ENCODE assay signal across 15 cellular contexts in the genomic region with DNA sequence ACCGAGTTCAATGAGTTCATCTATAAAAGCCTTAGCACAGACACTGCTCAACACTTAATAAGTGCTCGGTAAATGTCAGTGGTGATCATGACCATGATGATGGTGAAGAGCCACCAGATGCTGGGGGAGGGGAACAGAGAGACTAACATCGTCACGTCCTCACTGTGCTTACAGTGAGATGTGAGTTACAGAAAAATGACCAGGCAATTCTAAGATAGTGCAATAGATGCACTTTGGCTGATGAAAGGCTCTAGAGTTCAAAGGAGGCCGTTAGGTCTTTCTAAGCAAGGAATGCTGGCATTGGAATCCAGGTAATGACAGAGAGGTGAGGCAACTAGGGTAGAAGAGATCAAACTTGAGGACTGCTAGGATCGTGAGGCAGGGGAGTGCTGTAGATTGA. TPM values are rescaled to one million over a fixed set of nuclear protein-coding genes. Genes with fewer than 3 reads are reported as not detected.
A peak's percentile ranks its signal among the peaks of the same experiment; 100 is the strongest.
DNase-seq lines count a peak whose midpoint lies in the region; ATAC-seq and TF ChIP-seq lines count a peak whose summit lies in the region.
"Had no signal": no experiment of that assay in that cellular context is flagged by ENCODE, and none has a peak within 500 bp of the region (broad histone marks: within the 10 kb centered on the region; RNA-seq: fewer than 3 reads in every experiment).

No MANE protein-coding gene starts in this region.

- no peaks in the 10 kb centered on the region for H3K27me3 Mint-ChIP-seq in T-helper 17 cell
- H3K27me3 Mint-ChIP-seq in endodermal cell (ENCODE audit: insufficient read depth), result no peaks in the 10 kb centered on the region
- no peaks in the 10 kb centered on the region for H3K27me3 Mint-ChIP-seq in mesothelial cell of epicardium (ENCODE audit: low read depth)

- TF ChIP-seq CTCF in endodermal cell (conservative IDR thresholded peaks at IDR 0.05) (no peak), mesothelial cell of epicardium (IDR thresholded peaks at IDR 0.05; ENCODE audit: unreplicated experiment) (no peak), testis (IDR thresholded peaks at IDR 0.05) (no peak), prostate gland (IDR thresholded peaks at IDR 0.05) (no peak)

- peaks cover 6% of the 10 kb centered on the region for H3K4me1 ChIP-seq in endodermal cell (ENCODE audit: control insufficient read depth, insufficient read depth, low read length)
- peaks cover 22% of the 10 kb centered on the region for H3K4me1 ChIP-seq in testis
- H3K4me1 ChIP-seq in prostate gland (replicated peaks), result no peaks in the 10 kb centered on the region

- no peak overlapping the region for H3K4me3 Mint-ChIP-seq in T-helper 17 cell
- H3K4me3 Mint-ChIP-seq in endodermal cell, result no peak overlapping the region
- H3K4me3 Mint-ChIP-seq in mesothelial cell of epicardium, result no peak overlapping the region
- H3K4me3 Mint-ChIP-seq: CD14-positive monocyte; CD8-positive, alpha-beta T cell had no signal

- H3K9me3 ChIP-seq in T-helper 17 cell (ENCODE audit: control insufficient read depth, low read length, poor library complexity, severe bottlenecking) (no peaks in the 10 kb centered on the region), endodermal cell (ENCODE audit: control insufficient read depth, low read length) (no peaks in the 10 kb centered on the region), testis (no peaks in the 10 kb centered on the region), prostate gland (no peaks in the 10 kb centered on the region)

- H3K27ac ChIP-seq in endodermal cell (ENCODE audit: low read depth, low read length), result no peak overlapping the region
- peak overlapping the region; percentile 5 to 64 for H3K27ac ChIP-seq in testis
- H3K27ac ChIP-seq in prostate gland, result no peak overlapping the region
- H3K27ac ChIP-seq: GM23248 had no signal

- no peak for ATAC-seq in T-helper 17 cell
- ATAC-seq: CD8-positive, alpha-beta T cell had no signal

- WGBS in endodermal cell (ENCODE audit: insufficient coverage in 1 of 2, insufficient read length in 1 of 2), 2 experiments, result 90 to 95% methylated on average over 5 to 6 of the region's 6 CpGs
- WGBS in testis, 2 donors, result 62 to 79% methylated on average over 6 of the region's 6 CpGs
- 84% methylated on average over 6 of the region's 6 CpGs for WGBS in prostate gland

- intact Hi-C loops in testis (cut with DNase I; ENCODE audit: low total_unique reads), result no loop called here
- intact Hi-C loops in prostate gland (cut with DNase I), result no loop called here

- no peaks in the 10 kb centered on the region for H3K36me3 Mint-ChIP-seq in T-helper 17 cell (ENCODE audit: low read depth)
- H3K36me3 Mint-ChIP-seq in endodermal cell (ENCODE audit: low read depth), result peaks cover 2% of the 10 kb centered on the region
- peaks cover 2% of the 10 kb centered on the region for H3K36me3 Mint-ChIP-seq in mesothelial cell of epicardium

- no peak overlapping the region for H3K4me3 ChIP-seq in endodermal cell (ENCODE audit: low read length)
- no peak overlapping the region for H3K4me3 ChIP-seq in testis
- no peak overlapping the region for H3K4me3 ChIP-seq in prostate gland
- H3K4me3 ChIP-seq: GM23248 had no signal

- H3K36me3 ChIP-seq in endodermal cell (ENCODE audit: control insufficient read depth, insufficient read depth, low read length), result no peaks in the 10 kb centered on the region
- H3K36me3 ChIP-seq in testis (ENCODE audit: low read depth, missing control alignments), result no peaks in the 10 kb centered on the region
- H3K36me3 ChIP-seq in prostate gland, result no peaks in the 10 kb centered on the region

- DNase-seq in T-helper 17 cell (no peak), endodermal cell (no peak), mesothelial cell of epicardium (ENCODE audit: low spot score in 2 of 2, unreplicated experiment in 2 of 2) (no peak), testis (no peak), NCI-H1092 treated with DMSO at 0.1 percent for 48 hours (lab: John Stamatoyannopoulos, UW) (no peak), mesenteric fat pad (ENCODE audit: low spot score) (no peak), prostate gland (ENCODE audit: low spot score) (no peak)
- DNase-seq: CD8-positive, alpha-beta T cell; COR-L47; DND-41; GF-D8; GM23248; H7; IMR-90 had no signal

- H3K27me3 ChIP-seq in endodermal cell (ENCODE audit: control insufficient read depth, insufficient read depth, low read length, poor library complexity, severe bottlenecking), result no peaks in the 10 kb centered on the region
- H3K27me3 ChIP-seq in testis, result no peaks in the 10 kb centered on the region
- H3K27me3 ChIP-seq in prostate gland (replicated peaks; ENCODE audit: insufficient read depth), result no peaks in the 10 kb centered on the region

- H3K4me1 Mint-ChIP-seq in T-helper 17 cell (peaks cover 19% of the 10 kb centered on the region), endodermal cell (peaks cover 14% of the 10 kb centered on the region), mesothelial cell of epicardium (peaks cover 8% of the 10 kb centered on the region)

- no peak overlapping the region for H3K9ac ChIP-seq in endodermal cell (ENCODE audit: extremely low read depth, low read length, poor library complexity, severe bottlenecking)
- H3K9ac ChIP-seq: GM23248 had no signal

- TF ChIP-seq POLR2A in testis (IDR thresholded peaks at IDR 0.05), result no peak
- no peak for TF ChIP-seq POLR2A in prostate gland (IDR thresholded peaks at IDR 0.05)

- H3K9me3 Mint-ChIP-seq in endodermal cell (no peaks in the 10 kb centered on the region), mesothelial cell of epicardium (peaks cover 4% of the 10 kb centered on the region)

- H3K27ac Mint-ChIP-seq in T-helper 17 cell, result peak overlapping the region; percentile 34
- peak overlapping the region; percentile 5 for H3K27ac Mint-ChIP-seq in endodermal cell
- peak overlapping the region; percentile 19 for H3K27ac Mint-ChIP-seq in mesothelial cell of epicardium
- H3K27ac Mint-ChIP-seq: CD8-positive, alpha-beta T cell had no signal

RNA-seq across cellular contexts. Expression of a gene that starts 36.7 kb away (rescaled TPM):
- total RNA-seq in T-helper 17 cell (10 to 100 TPM; 17.7 to 24.6 TPM), endodermal cell (10 to 100 TPM; 23.3 to 24.0 TPM), mesothelial cell of epicardium (20.0 to 24.8 TPM (median 22.2 TPM) in 3 replicates), testis (10 to 100 TPM; 75.2 to 88.6 TPM), mesenteric fat pad (24.3 TPM), prostate gland (10 to 100 TPM; 16.1 to 38.4 TPM)
- 24.2 TPM for polyA plus RNA-seq in endodermal cell (2013, experiment 1 of 2)
- 19.3 TPM for polyA plus RNA-seq in endodermal cell (2013, experiment 2 of 2)
- 36.6 TPM for polyA plus RNA-seq in testis (ENCODE audit: insufficient read depth, low read depth, low replicate concordance)

Comparison
In these comparisons a context has a peak if more than half of its experiments do, and no peak if none do; other contexts are left out.
1. H3K27ac ChIP-seq: peak in testis (2 of 2); none in endodermal cell (single experiment) and prostate gland (0 of 2).
2. Peak in every context shown above with its lines, with median percentiles within 50 percentile points of each other: H3K27ac Mint-ChIP-seq.